In genomic region chr10:31099664-31100063, GRCh38 we compare ENCODE assay signal across 1 cellular context.
TF ChIP-seq lines count a peak whose summit lies in the region.

No MANE protein-coding gene starts in this region.

TF ChIP-seq in GM23338, 12 proteins besides CTCF, POLR2A, EP300 and RAD21 (continued from another document):
- TF ChIP-seq ZNF462 (CRISPR knock-in tag; IDR thresholded peaks at IDR 0.05) (no peak), ZNF331 (CRISPR knock-in tag; IDR thresholded peaks at IDR 0.05; ENCODE audit: low read depth) (no peak), EZH2 (IDR thresholded peaks at IDR 0.05; ENCODE audit: low read depth, unreplicated experiment) (no peak)
